ENCODE assay signal across 8 cellular contexts in genomic region chr12:96035283-96036236, GRCh38. TPM values are rescaled to one million over a fixed set of nuclear protein-coding genes. Genes with fewer than 3 reads are reported as not detected.
A peak's percentile ranks its signal among the peaks of the same experiment; 100 is the strongest.
DNase-seq lines count a peak whose midpoint lies in the region; ATAC-seq, FAIRE-seq and TF ChIP-seq lines count a peak whose summit lies in the region.

TSS of gene LTA4H (minus strand) at chr12:96035587. CDS start at chr12:96035519, 68 bp downstream.

- no peaks in the 10 kb centered on the region; the same call in 1 of the 2 replicates for H3K4me1 ChIP-seq in BE2C

- TF ChIP-seq CTCF in BE2C (IDR thresholded peaks at IDR 0.05; ENCODE audit: low read depth, low read length) = no peak
- no peak for TF ChIP-seq CTCF in choroid plexus epithelial cell (conservative IDR thresholded peaks at IDR 0.05; ENCODE audit: low read depth, low read length)

- peak; percentile 98 for DNase-seq in BE2C
- DNase-seq in GM19239 (ENCODE audit: insufficient read length, low spot score) = peak; percentile 77
- DNase-seq in NCI-H510A treated with DMSO at 0.1 percent for 48 hours (lab: John Stamatoyannopoulos, UW) = peak; percentile 98
- DNase-seq in activated CD4-positive, alpha-beta T cell treated with anti-CD3 and anti-CD28 coated beads for 24 hours (ENCODE audit: low read depth in 2 of 2) = peak; percentile 93 to 94
- DNase-seq in choroid plexus epithelial cell (ENCODE audit: low read depth) = peak; percentile 99
- DNase-seq in kidney glomerular epithelial cell (lab: John Stamatoyannopoulos, UW) = peak; percentile 98
- peak; percentile 91 for DNase-seq in stimulated activated CD4-positive, alpha-beta T cell treated with anti-CD3 and anti-CD28 coated beads, Interleukin-1b, Interleukin-23, amount 100 ng/mL, for 1 hour (ENCODE audit: low read depth in 2 of 2)

- peak; percentile 94 for FAIRE-seq in GM19239 (lab: Jason Lieb, UNC)

- H3K9me3 ChIP-seq in BE2C = no peaks in the 10 kb centered on the region

- no peaks in the 10 kb centered on the region for H3K27me3 ChIP-seq in BE2C

- peak within 1 kb of the TSS; percentile 97 for H3K4me3 ChIP-seq in BE2C (ENCODE audit: low read depth, low read length)
- peak within 1 kb of the TSS; percentile 96 for H3K4me3 ChIP-seq in choroid plexus epithelial cell (ENCODE audit: low read depth, low read length)

- no peaks in the 10 kb centered on the region for H3K36me3 ChIP-seq in BE2C

- ATAC-seq in HG03442 (IDR thresholded peaks at IDR 0.05; ENCODE audit: unreplicated experiment) = peak; percentile 89

RNA-seq across cellular contexts. Expression of gene LTA4H, which starts in this region (rescaled TPM):
- 15.8 TPM for polyA plus RNA-seq in BE2C (2012; ENCODE audit: insufficient read depth, insufficient read length, low read depth)

Comparison
In these comparisons a context has a peak if more than half of its experiments do, and no peak if none do; other contexts are left out.
1. Peak in every context shown above with its lines: DNase-seq, ATAC-seq and H3K4me3 ChIP-seq.